1 cellular context compared by ENCODE assay signal in genomic region chr15:66503780-66504562, GRCh38.
TF ChIP-seq lines count a peak whose summit lies in the region.

No MANE protein-coding gene starts in this region.

TF ChIP-seq in liver, 16 proteins besides CTCF, POLR2A, EP300 and RAD21 (continued from another document):
- TF ChIP-seq GABPA (IDR thresholded peaks at IDR 0.05 in 1 of 2, conservative IDR thresholded peaks at IDR 0.05 in 1 of 2), result no peak
- no peak for TF ChIP-seq RXRA (IDR thresholded peaks at IDR 0.05)
- no peak for TF ChIP-seq JUND (IDR thresholded peaks at IDR 0.05)
- TF ChIP-seq ATF3 (IDR thresholded peaks at IDR 0.05), result no peak
- no peak for TF ChIP-seq HNF4G (IDR thresholded peaks at IDR 0.05)
- no peak for TF ChIP-seq MAX (IDR thresholded peaks at IDR 0.05)
- TF ChIP-seq EGR1 (IDR thresholded peaks at IDR 0.05; ENCODE audit: low read depth in 2 of 2), result no peak
- TF ChIP-seq NR2F2 (IDR thresholded peaks at IDR 0.05), result no peak
- no peak for TF ChIP-seq TAF1 (conservative IDR thresholded peaks at IDR 0.05)
- TF ChIP-seq FOXA2 (IDR thresholded peaks at IDR 0.05), result no peak
TF ChIP-seq in liver: peak in this region for 0.
